Comparison of ENCODE assay signal across 26 cellular contexts in genomic region chr11:116221351-116221750, GRCh38.
"Had no signal": no experiment of that assay in that cellular context is flagged by ENCODE, and none has a peak within 500 bp of the region (broad histone marks: within the 10 kb centered on the region; RNA-seq: fewer than 3 reads in every experiment).

No MANE protein-coding gene starts in this region.

- H3K4me1 ChIP-seq: adrenal gland had no signal

- H3K36me3 ChIP-seq: adrenal gland, brain microvascular endothelial cell had no signal

- H3K27me3 ChIP-seq: adrenal gland, brain microvascular endothelial cell, dorsolateral prefrontal cortex had no signal

- DNase-seq: activated CD4-positive, alpha-beta memory T cell treated with anti-CD3 and anti-CD28 coated beads for 36 hours; activated CD4-positive, alpha-beta T cell treated with anti-CD3 and anti-CD28 coated beads for 36 hours; activated CD4-positive, alpha-beta T cell treated with anti-CD3 and anti-CD28 coated beads, Interleukin-2, amount 10 ng/mL, durations not matched to agents 24 days and 14 days; activated CD4-positive, CD25-positive, alpha-beta regulatory T cell; activated CD4-positive, CD25-positive, alpha-beta regulatory T cell treated with anti-CD3 and anti-CD28 coated beads, Interleukin-2, amount 50 U/mL, for 72 hours; activated CD8-positive, alpha-beta memory T cell treated with anti-CD3 and anti-CD28 coated beads, Interleukin-2, amount 10 ng/mL, durations not matched to agents 7 days and 5 days; activated CD8-positive, alpha-beta memory T cell treated with anti-CD3 and anti-CD28 coated beads, Interleukin-2, amount 50 U/mL, for 4 hours; activated CD8-positive, alpha-beta T cell treated with anti-CD3 and anti-CD28 coated beads, Interleukin-2, amount 10 ng/mL, durations not matched to agents 7 days and 5 days; activated effector memory CD4-positive, alpha-beta T cell treated with anti-CD3 and anti-CD28 coated beads, Interleukin-2, amount 50 U/mL, for 16 hours; activated naive CD4-positive, alpha-beta T cell treated with anti-CD3 and anti-CD28 coated beads for 36 hours; activated naive CD8-positive, alpha-beta T cell treated with anti-CD3 and anti-CD28 coated beads for 36 hours; activated naive CD8-positive, alpha-beta T cell treated with anti-CD3 and anti-CD28 coated beads, Interleukin-2, amount 50 U/mL, for 24 hours; activated T-cell treated with anti-CD3 and anti-CD28 coated beads, Interleukin-2, amount 50 U/mL, for 1 hour; activated T-cell treated with anti-CD3 and anti-CD28 coated beads, Interleukin-2, amount 50 U/mL, for 48 hours; adrenal gland; amygdala; aorta; brain microvascular endothelial cell; dorsolateral prefrontal cortex; effector memory CD4-positive, alpha-beta T cell; endodermal cell; foreskin fibroblast; head of caudate nucleus; T-helper 2 cell had no signal

- H3K27ac ChIP-seq: adrenal gland, brain microvascular endothelial cell, coronary artery, dorsolateral prefrontal cortex had no signal

- ATAC-seq: activated CD4-positive, alpha-beta T cell treated with anti-CD3 and anti-CD28 coated beads for 36 hours; activated CD8-positive, alpha-beta memory T cell treated with anti-CD3 and anti-CD28 coated beads, Interleukin-2, amount 10 ng/mL, durations not matched to agents 7 days and 5 days; activated CD8-positive, alpha-beta T cell treated with anti-CD3 and anti-CD28 coated beads, Interleukin-2, amount 10 ng/mL, durations not matched to agents 7 days and 5 days; activated naive CD8-positive, alpha-beta T cell treated with anti-CD3 and anti-CD28 coated beads, Interleukin-2, amount 50 U/mL, for 24 hours; esophagus mucosa had no signal

- H3K4me3 ChIP-seq: adrenal gland, coronary artery, dorsolateral prefrontal cortex had no signal

- H3K9me3 ChIP-seq: adrenal gland had no signal
